Comparison of ENCODE assay signal across 1 cellular context in genomic region chr22:34414467-34415440, GRCh38.
TF ChIP-seq lines count a peak whose summit lies in the region.

No MANE protein-coding gene starts in this region.

TF ChIP-seq in H1, 55 proteins besides CTCF, POLR2A, EP300 and RAD21 (continued from another document):
- no peak for TF ChIP-seq POLR2AphosphoS5 (IDR thresholded peaks at IDR 0.05; ENCODE audit: low read depth, low read length)
- no peak for TF ChIP-seq CEBPB (IDR thresholded peaks at IDR 0.05; ENCODE audit: low read depth, low read length)
- TF ChIP-seq E2F6 (IDR thresholded peaks at IDR 0.05): no peak
- TF ChIP-seq SRF (IDR thresholded peaks at IDR 0.05; ENCODE audit: low read depth, low read length): no peak
- TF ChIP-seq TAF1 (IDR thresholded peaks at IDR 0.05; ENCODE audit: low read depth, low read length): no peak
- 0 out of 2 replicates have a peak, but pooled peaks have one; percentile 6 for TF ChIP-seq SP1 (IDR thresholded peaks at IDR 0.05; ENCODE audit: low read depth, low read length)
- no peak for TF ChIP-seq FOSL1 (IDR thresholded peaks at IDR 0.05; ENCODE audit: insufficient read depth, low read depth, low read length)
- peak; percentile 40; the same call in 1 of the 2 replicates for TF ChIP-seq CREB1 (IDR thresholded peaks at IDR 0.05)
- TF ChIP-seq KDM5A (IDR thresholded peaks at IDR 0.05; ENCODE audit: low read length): no peak
- TF ChIP-seq TEAD4 (IDR thresholded peaks at IDR 0.05; ENCODE audit: low read depth, low read length): peak; percentile 29; the same call in 1 of the 2 replicates
- TF ChIP-seq SP2 (IDR thresholded peaks at IDR 0.05; ENCODE audit: low read length): no peak
- TF ChIP-seq, protein P1, sequence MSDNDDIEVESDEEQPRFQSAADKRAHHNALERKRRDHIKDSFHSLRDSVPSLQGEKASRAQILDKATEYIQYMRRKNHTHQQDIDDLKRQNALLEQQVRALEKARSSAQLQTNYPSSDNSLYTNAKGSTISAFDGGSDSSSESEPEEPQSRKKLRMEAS (IDR thresholded peaks at IDR 0.05): peak; percentile 70; the same call in 1 of the 2 replicates
- no peak for TF ChIP-seq SIRT6 (IDR thresholded peaks at IDR 0.05; ENCODE audit: low read length)
- TF ChIP-seq ATF2 (IDR thresholded peaks at IDR 0.05; ENCODE audit: low read length): no peak
- TF ChIP-seq HDAC6 (IDR thresholded peaks at IDR 0.05; ENCODE audit: low read depth, low read length): no peak
- TF ChIP-seq SAP30 (IDR thresholded peaks at IDR 0.05; ENCODE audit: insufficient read depth, insufficient replicate concordance, low read length): no peak
- no peak for TF ChIP-seq BCL11A (IDR thresholded peaks at IDR 0.05; ENCODE audit: low read depth in 2 of 2, low read length in 2 of 2)
- TF ChIP-seq NRF1 (IDR thresholded peaks at IDR 0.05; ENCODE audit: low read depth, low read length): no peak
